ENCODE assay signal across 26 cellular contexts in genomic region chr20:59514554-59514953, GRCh38.
DNase-seq lines count a peak whose midpoint lies in the region; ATAC-seq, FAIRE-seq and TF ChIP-seq lines count a peak whose summit lies in the region.
"Had no signal": no experiment of that assay in that cellular context is flagged by ENCODE, and none has a peak within 500 bp of the region (broad histone marks: within the 10 kb centered on the region; RNA-seq: fewer than 3 reads in every experiment).

No MANE protein-coding gene starts in this region.

- H3K9me3 ChIP-seq in H9 (ENCODE audit: control insufficient read depth, low read depth, low read length) (no peaks in the 10 kb centered on the region), H1 (ENCODE audit: insufficient read depth in 2 of 2, low read depth in 1 of 2, low read length in 1 of 2) (peaks cover 0 to 3% of the 10 kb centered on the region in 2 experiments; a peak in 1 of 4 replicates), right cardiac atrium (ENCODE audit: control insufficient read depth, low read length) (no peaks in the 10 kb centered on the region)
- H3K9me3 ChIP-seq: A549, BE2C had no signal

- no peak overlapping the region for H3K14ac ChIP-seq in H9 (ENCODE audit: insufficient read depth, low read length)
- H3K14ac ChIP-seq in H1 (ENCODE audit: insufficient read length), result no peak overlapping the region

- H3K79me1 ChIP-seq in H9 (ENCODE audit: insufficient read depth, low read depth, low read length, poor library complexity, severe bottlenecking) (no peaks in the 10 kb centered on the region), H1 (ENCODE audit: low read depth, low read length) (no peaks in the 10 kb centered on the region)

- no peaks in the 10 kb centered on the region for H3F3A ChIP-seq in GM23338 (replicated peaks; ENCODE audit: low read depth)

- POLR2A ChIA-PET in H1 (lab: Charles Lee; ENCODE audit: partially characterized antibody), result interaction anchor here (0.5 kb wide), 1 partner anchor 434 kb away, joined by 3 read pairs; no protein-coding TSS in a partner anchor

- H4K91ac ChIP-seq in H9 (ENCODE audit: insufficient read length, low read depth, low read length) (no peak overlapping the region), H1 (replicated peaks; ENCODE audit: insufficient read length, low read length) (no peak overlapping the region)

- FAIRE-seq in H1 (lab: Jason Lieb, UNC), result no peak
- FAIRE-seq: A549, D721Med, GM12878, GM19239, H54 had no signal

- H3K36me3 Mint-ChIP-seq in GM23338 (ENCODE audit: low read depth), result no peaks in the 10 kb centered on the region
- no peaks in the 10 kb centered on the region for H3K36me3 Mint-ChIP-seq in H9 (ENCODE audit: insufficient read depth in 1 of 3, low read depth in 3 of 3)
- H3K36me3 Mint-ChIP-seq: CD14-positive monocyte; CD8-positive, alpha-beta memory T cell had no signal

- no peaks in the 10 kb centered on the region for H3K27me3 ChIP-seq in GM23338 (ENCODE audit: insufficient read depth)
- H3K27me3 ChIP-seq in H9 (ENCODE audit: insufficient read depth, low read length), result no peaks in the 10 kb centered on the region
- peaks cover 0 to 4% (median 0%) of the 10 kb centered on the region in 4 experiments; a peak in 2 of 7 replicates for H3K27me3 ChIP-seq in H1 (replicated peaks in 1 of 4; ENCODE audit: control insufficient read depth in 3 of 4, extremely low read depth in 1 of 4, insufficient read depth in 3 of 4, low read length in 3 of 4)
- H3K27me3 ChIP-seq in right cardiac atrium (ENCODE audit: control insufficient read depth, insufficient read depth), result no peaks in the 10 kb centered on the region

- H3K4me3 ChIP-seq in GM23338, result no peak overlapping the region
- no peak overlapping the region for H3K4me3 ChIP-seq in H1 (ENCODE audit: extremely low read depth in 1 of 4, insufficient read depth in 2 of 4, low read depth in 3 of 4, low read length in 4 of 4)
- no peak overlapping the region for H3K4me3 ChIP-seq in right cardiac atrium (ENCODE audit: low read length)
- H3K4me3 ChIP-seq: A549; BLaER1 treated with 17β-estradiol and CSF1 and Interleukin-3, amounts not matched to agents 10 nM and 100 nM; GM12878; GM23248 had no signal

- H4K20me1 ChIP-seq in GM23338 (replicated peaks; ENCODE audit: insufficient read depth), result no peaks in the 10 kb centered on the region
- H4K20me1 ChIP-seq in H9 (ENCODE audit: control insufficient read depth, insufficient read depth, insufficient read length), result no peaks in the 10 kb centered on the region
- H4K20me1 ChIP-seq in H1 (replicated peaks in 1 of 2; ENCODE audit: control insufficient read depth in 1 of 2, insufficient read depth in 2 of 2, low read length in 2 of 2), result peaks cover 0 to 3% of the 10 kb centered on the region in 2 experiments
- H4K20me1 ChIP-seq: BLaER1 treated with 17β-estradiol and CSF1 and Interleukin-3, amounts not matched to agents 10 nM and 100 nM had no signal

- H3K27me3 Mint-ChIP-seq in GM23338 (ENCODE audit: insufficient read depth, low read depth, poor library complexity), result peaks cover 11% of the 10 kb centered on the region
- peaks cover 37% of the 10 kb centered on the region for H3K27me3 Mint-ChIP-seq in H9 (ENCODE audit: low read depth)

- H2BK120ac ChIP-seq in H9 (ENCODE audit: low read depth, low read length, poor library complexity, severe bottlenecking) (no peak overlapping the region), H1 (replicated peaks; ENCODE audit: low read depth, low read length) (no peak overlapping the region)

- H2BK20ac ChIP-seq in H9 (ENCODE audit: low read depth, low read length, poor library complexity, severe bottlenecking) (no peak overlapping the region), H1 (ENCODE audit: low read length) (no peak overlapping the region)

- H3K23ac ChIP-seq in H9 (ENCODE audit: insufficient read length, low read depth, low read length) (no peak overlapping the region), H1 (ENCODE audit: insufficient read length) (no peak overlapping the region)

- H2BK12ac ChIP-seq in H9 (ENCODE audit: insufficient read length, low read depth, low read length) (no peak overlapping the region), H1 (ENCODE audit: low read depth, low read length) (no peak overlapping the region)

- H2AK5ac ChIP-seq in H9 (ENCODE audit: insufficient read length, low read length) (no peak overlapping the region), H1 (ENCODE audit: low read depth, low read length) (no peak overlapping the region)

- no peak for DNase-seq in GM23338 (ENCODE audit: low spot score)
- no peak for DNase-seq in H9
- DNase-seq in H1 (ENCODE audit: low read depth in 1 of 2, low spot score in 2 of 2), result no peak
- peak; percentile 17 for DNase-seq in iPS-NIHi11 (ENCODE audit: low spot score)
- DNase-seq in right cardiac atrium, result no peak
- no peak for DNase-seq in GM20000 (ENCODE audit: low spot score)
- no peak for DNase-seq in NCI-H146 treated with DMSO at 0.1 percent for 48 hours (lab: John Stamatoyannopoulos, UW; ENCODE audit: unreplicated experiment)
- DNase-seq: 8988T; ACHN; AML-193; CD4-positive, alpha-beta T cell; CD8-positive, alpha-beta memory T cell; DMS 273 treated with DMSO at 0.1 percent for 48 hours; DMS79; EL; GDM1; GM23248 had no signal

- H2BK5ac ChIP-seq in H9 (ENCODE audit: insufficient read length, low read length), result no peak overlapping the region
- no peak overlapping the region for H2BK5ac ChIP-seq in H1 (ENCODE audit: low read depth, low read length)

- TF ChIP-seq EP300 in H1 (IDR thresholded peaks at IDR 0.05; ENCODE audit: borderline replicate concordance in 1 of 2, low read depth in 2 of 2, low read length in 2 of 2), result no peak

- H3K23me2 ChIP-seq in H9 (ENCODE audit: insufficient read length, low read depth, low read length, poor library complexity, severe bottlenecking) (peaks cover 3% of the 10 kb centered on the region), H1 (ENCODE audit: low read depth, low read length) (no peaks in the 10 kb centered on the region)

- H3K9ac ChIP-seq in H9 (ENCODE audit: extremely low read depth, insufficient read length, low read length) (no peak overlapping the region), H1 (replicated peaks in 1 of 4; ENCODE audit: extremely low read depth in 1 of 4, low read depth in 3 of 4, low read length in 3 of 4) (no peak overlapping the region)
- H3K9ac ChIP-seq: BLaER1 treated with 17β-estradiol and CSF1 and Interleukin-3, amounts not matched to agents 10 nM and 100 nM; GM23248 had no signal

- no peak overlapping the region for H3K4me2 ChIP-seq in GM23338
- H3K4me2 ChIP-seq in H9 (ENCODE audit: insufficient read depth, insufficient read length, low read length), result no peak overlapping the region
- H3K4me2 ChIP-seq in H1 (ENCODE audit: insufficient read depth in 1 of 2, low read depth in 2 of 2, low read length in 2 of 2), result no peak overlapping the region
- H3K4me2 ChIP-seq: A549 had no signal

- CTCF ChIA-PET in H1 (lab: Charles Lee; ENCODE audit: partially characterized antibody), result interaction anchor here (1.2 to 7.3 kb wide), 6 partner anchors 9 to 651 kb away, joined by 3 to 86 read pairs (median 10); no protein-coding TSS in a partner anchor

- H3K9me3 Mint-ChIP-seq in GM23338 (no peaks in the 10 kb centered on the region; the same call in 2 of the 3 replicates), H9 (0 out of 5 replicates have a peak, but pooled peaks cover 0 to 2% of the 10 kb centered on the region in 2 experiments)
- H3K9me3 Mint-ChIP-seq: CD4-positive, alpha-beta T cell; CD8-positive, alpha-beta memory T cell had no signal

- no peaks in the 10 kb centered on the region for H3K9me2 ChIP-seq in GM23338 (ENCODE audit: insufficient read depth)

- no peak overlapping the region for H3T11ph ChIP-seq in H9 (ENCODE audit: low read length)

- H3K4me1 ChIP-seq in GM23338 (ENCODE audit: insufficient read depth), result no peaks in the 10 kb centered on the region; the same call in 1 of the 2 replicates
- no peaks in the 10 kb centered on the region for H3K4me1 ChIP-seq in H9 (ENCODE audit: insufficient read depth, low read length)
- H3K4me1 ChIP-seq in H1 (replicated peaks in 1 of 4; ENCODE audit: control insufficient read depth in 3 of 4, insufficient read depth in 4 of 4, low read length in 3 of 4), result no peaks in the 10 kb centered on the region; a peak in 1 of 7 replicates
- no peaks in the 10 kb centered on the region for H3K4me1 ChIP-seq in right cardiac atrium (ENCODE audit: control insufficient read depth, insufficient read depth, low read length)
- H3K4me1 ChIP-seq: A549, BE2C had no signal

- H3K36me3 ChIP-seq in GM23338 (ENCODE audit: insufficient read depth) (no peaks in the 10 kb centered on the region), H1 (ENCODE audit: control insufficient read depth in 2 of 4, insufficient read depth in 4 of 4, low read length in 3 of 4) (no peaks in the 10 kb centered on the region)
- H3K36me3 ChIP-seq: BE2C; BLaER1 treated with 17β-estradiol and CSF1 and Interleukin-3, amounts not matched to agents 10 nM and 100 nM had no signal

- H4K8ac ChIP-seq in H9 (replicated peaks; ENCODE audit: insufficient read length, low read depth, low read length) (no peak overlapping the region), H1 (ENCODE audit: extremely low read depth, insufficient read depth, low read length) (peak overlapping the region; percentile 14; the same call in 1 of the 2 replicates)

- TF ChIP-seq CTCF in GM23338 (conservative IDR thresholded peaks at IDR 0.05; ENCODE audit: low read depth in 2 of 2) (no peak), H9 (conservative IDR thresholded peaks at IDR 0.05) (no peak), H1 (IDR thresholded peaks at IDR 0.05; ENCODE audit: control extremely low read depth in 1 of 3, insufficient read depth in 1 of 3, low read depth in 1 of 3, low read length in 3 of 3) (no peak), GM20000 (IDR thresholded peaks at IDR 0.05; ENCODE audit: extremely low read depth, missing control alignments) (no peak)

- no peak overlapping the region for H3K27ac Mint-ChIP-seq in GM23338
- no peak overlapping the region for H3K27ac Mint-ChIP-seq in H9
- H3K27ac Mint-ChIP-seq: CD4-positive, alpha-beta T cell; CD8-positive, alpha-beta memory T cell had no signal

- no peak overlapping the region for H2AFZ ChIP-seq in GM23338
- H2AFZ ChIP-seq in H9 (ENCODE audit: low read length), result no peak overlapping the region
- no peak overlapping the region for H2AFZ ChIP-seq in H1 (ENCODE audit: low read length)
- H2AFZ ChIP-seq: GM23248 had no signal

- WGBS in H9 (ENCODE audit: extremely low coverage, insufficient read length, low lambda C conversion rate), result no CpG with 5 or more reads among the region's 5 CpGs
- 89% methylated on average over 2 of the region's 5 CpGs; no CpG with 5 or more reads in 1 of the 2 experiments for WGBS in H1 (ENCODE audit: extremely low coverage in 1 of 2, insufficient coverage in 1 of 2, insufficient read length in 1 of 2, insufficient replicate concordance in 2 of 2, low coverage in 1 of 2, low lambda C conversion rate in 2 of 2, missing lambda C conversion rate in 1 of 2), 2 experiments
- 49% methylated on average over 5 of the region's 5 CpGs for WGBS in right cardiac atrium

- H3K27ac ChIP-seq in GM23338 (ENCODE audit: low read depth), result no peak overlapping the region
- no peak overlapping the region for H3K27ac ChIP-seq in H9 (ENCODE audit: insufficient read length, low read depth, low read length)
- no peak overlapping the region for H3K27ac ChIP-seq in H1 (ENCODE audit: low read depth, low read length)
- no peak overlapping the region for H3K27ac ChIP-seq in right cardiac atrium (ENCODE audit: low read length)
- H3K27ac ChIP-seq: A549; BLaER1 treated with 17β-estradiol and CSF1 and Interleukin-3, amounts not matched to agents 10 nM and 100 nM; GM23248 had no signal

- intact Hi-C loops in right cardiac atrium (cut with DNase I), result no loop called here

- no peak overlapping the region for H3K4ac ChIP-seq in H9 (ENCODE audit: low read depth, low read length)
- H3K4ac ChIP-seq in H1 (replicated peaks; ENCODE audit: insufficient read length, low read depth, low read length), result no peak overlapping the region

- H4K5ac ChIP-seq in H9 (ENCODE audit: insufficient read length, low read depth, low read length), result no peak overlapping the region
- H4K5ac ChIP-seq in H1 (ENCODE audit: insufficient read length, low read depth, low read length), result no peak overlapping the region

- H2BK15ac ChIP-seq in H9 (ENCODE audit: low read depth, low read length) (no peak overlapping the region), H1 (ENCODE audit: low read length) (no peak overlapping the region)

- no peak for TF ChIP-seq POLR2A in H1 (IDR thresholded peaks at IDR 0.05; ENCODE audit: control extremely low read depth in 1 of 2, low read depth in 2 of 2, low read length in 2 of 2)

- H3K4me1 Mint-ChIP-seq in GM23338, result peaks cover 4% of the 10 kb centered on the region; the same call in 2 of the 3 replicates
- peaks cover 17 to 18% of the 10 kb centered on the region in 2 experiments for H3K4me1 Mint-ChIP-seq in H9
- H3K4me1 Mint-ChIP-seq: CD14-positive monocyte; CD8-positive, alpha-beta memory T cell had no signal

- H3K79me2 ChIP-seq in GM23338 (replicated peaks; ENCODE audit: insufficient read depth) (no peaks in the 10 kb centered on the region), H9 (ENCODE audit: insufficient read depth, low read length) (no peaks in the 10 kb centered on the region), H1 (ENCODE audit: control insufficient read depth in 1 of 2, insufficient read depth in 2 of 2, low read length in 2 of 2) (no peaks in the 10 kb centered on the region)

- H3K4me3 Mint-ChIP-seq in GM23338 (peak overlapping the region; percentile 66; the same call in 1 of the 3 replicates), H9 (no peak overlapping the region)
- H3K4me3 Mint-ChIP-seq: CD4-positive, alpha-beta T cell; CD8-positive, alpha-beta memory T cell had no signal

- H3K56ac ChIP-seq in H9 (ENCODE audit: insufficient read length, low read depth, low read length) (no peak overlapping the region), H1 (replicated peaks; ENCODE audit: insufficient read length, low read depth, low read length) (no peak overlapping the region)

- TF ChIP-seq RAD21 in H1 (IDR thresholded peaks at IDR 0.05 in 1 of 2, conservative IDR thresholded peaks at IDR 0.05 in 1 of 2; ENCODE audit: low read depth in 2 of 2, low read length in 2 of 2), result no peak

- ATAC-seq in GM23338 (peak; percentile 12), HG03378 (IDR thresholded peaks at IDR 0.05; ENCODE audit: unreplicated experiment) (no peak), right cardiac atrium (no peak)
- ATAC-seq: GM12878 had no signal

- H3K18ac ChIP-seq in H9 (ENCODE audit: insufficient read length, low read depth, low read length) (peak overlapping the region; percentile 79), H1 (ENCODE audit: extremely low read depth, low read length) (no peak overlapping the region; the same call in 1 of the 2 replicates)
